In genomic region chr15:25862087-25862468, GRCh38 we compare ENCODE assay signal across 8 cellular contexts. TPM values are rescaled to one million over a fixed set of nuclear protein-coding genes. Genes with fewer than 3 reads are reported as not detected.
A peak's percentile ranks its signal among the peaks of the same experiment; 100 is the strongest.
DNase-seq lines count a peak whose midpoint lies in the region; ATAC-seq and TF ChIP-seq lines count a peak whose summit lies in the region.

No MANE protein-coding gene starts in this region.

- H3K4me1 Mint-ChIP-seq in CD4-positive, CD25-positive, alpha-beta regulatory T cell: peaks cover 0 to 54% (median 28%) of the 10 kb centered on the region in 4 donors
- H3K4me1 Mint-ChIP-seq in T-helper 17 cell (peaks cover 42% of the 10 kb centered on the region), osteocyte (ENCODE audit: unreplicated experiment) (peaks cover 62% of the 10 kb centered on the region)

- peak in 2 of 3 donors; percentile 34 to 55 for DNase-seq in CD4-positive, CD25-positive, alpha-beta regulatory T cell
- no peak for DNase-seq in T-helper 17 cell
- peak; percentile 15 for DNase-seq in fibroblast of gingiva (ENCODE audit: low read depth)
- DNase-seq in osteocyte (ENCODE audit: extremely low spot score, unreplicated experiment): no peak
- DNase-seq in activated effector memory CD4-positive, alpha-beta T cell treated with anti-CD3 and anti-CD28 coated beads, Interleukin-2, amount 50 U/mL, for 16 hours: no peak
- DNase-seq in iPS-NIHi11 (ENCODE audit: low spot score): no peak
- DNase-seq in foreskin melanocyte: no peak

- TF ChIP-seq CTCF in osteocyte (IDR thresholded peaks at IDR 0.05): no peak

- H3K27me3 ChIP-seq in CD4-positive, CD25-positive, alpha-beta regulatory T cell (ENCODE audit: control insufficient read depth, insufficient read depth, low read length): no peaks in the 10 kb centered on the region

- peak overlapping the region; percentile 82 for H3K4me3 ChIP-seq in CD4-positive, CD25-positive, alpha-beta regulatory T cell (ENCODE audit: low read depth, low read length)

- peak in 1 of 2 donors; percentile 10 for ATAC-seq in CD4-positive, CD25-positive, alpha-beta regulatory T cell (ENCODE audit: low read depth in 2 of 2)
- ATAC-seq in T-helper 17 cell: peak; percentile 26
- no peak for ATAC-seq in HG03280 (IDR thresholded peaks at IDR 0.05; ENCODE audit: unreplicated experiment)

- H3K36me3 ChIP-seq in CD4-positive, CD25-positive, alpha-beta regulatory T cell (ENCODE audit: control insufficient read depth, insufficient read depth, low read length): no peaks in the 10 kb centered on the region

- H3K9me3 Mint-ChIP-seq in CD4-positive, CD25-positive, alpha-beta regulatory T cell: peaks cover 0 to 4% (median 0%) of the 10 kb centered on the region in 7 donors
- no peaks in the 10 kb centered on the region for H3K9me3 Mint-ChIP-seq in osteocyte (ENCODE audit: unreplicated experiment)

- H3K36me3 Mint-ChIP-seq in CD4-positive, CD25-positive, alpha-beta regulatory T cell: peaks cover 5% of the 10 kb centered on the region
- H3K36me3 Mint-ChIP-seq in T-helper 17 cell (ENCODE audit: low read depth) (peaks cover 4% of the 10 kb centered on the region), osteocyte (ENCODE audit: unreplicated experiment) (peaks cover 9% of the 10 kb centered on the region)

- peak overlapping the region; percentile 79 for H3K27ac ChIP-seq in CD4-positive, CD25-positive, alpha-beta regulatory T cell (ENCODE audit: insufficient read depth, low read length, poor library complexity, severe bottlenecking)

- no peaks in the 10 kb centered on the region for H3K9me3 ChIP-seq in CD4-positive, CD25-positive, alpha-beta regulatory T cell (ENCODE audit: control insufficient read depth in 2 of 2, low read length in 2 of 2)
- H3K9me3 ChIP-seq in T-helper 17 cell (ENCODE audit: control insufficient read depth, low read length, poor library complexity, severe bottlenecking): no peaks in the 10 kb centered on the region

- peak overlapping the region; percentile 97 to 100 (median 99) for H3K27ac Mint-ChIP-seq in CD4-positive, CD25-positive, alpha-beta regulatory T cell
- H3K27ac Mint-ChIP-seq in T-helper 17 cell (peak overlapping the region; percentile 97), osteocyte (ENCODE audit: unreplicated experiment) (peak overlapping the region; percentile 83)

- peak overlapping the region; percentile 92 to 97 (median 94) for H3K4me3 Mint-ChIP-seq in CD4-positive, CD25-positive, alpha-beta regulatory T cell
- H3K4me3 Mint-ChIP-seq in T-helper 17 cell: peak overlapping the region; percentile 95
- peak overlapping the region; percentile 90 for H3K4me3 Mint-ChIP-seq in osteocyte (ENCODE audit: unreplicated experiment)

- peaks cover 46% of the 10 kb centered on the region for H3K4me1 ChIP-seq in CD4-positive, CD25-positive, alpha-beta regulatory T cell (ENCODE audit: control insufficient read depth, insufficient read depth, low read length, poor library complexity, severe bottlenecking)

- H3K27me3 Mint-ChIP-seq in CD4-positive, CD25-positive, alpha-beta regulatory T cell: peaks cover 37% of the 10 kb centered on the region
- H3K27me3 Mint-ChIP-seq in T-helper 17 cell (peaks cover 8% of the 10 kb centered on the region), osteocyte (ENCODE audit: unreplicated experiment) (no peaks in the 10 kb centered on the region)

RNA-seq across cellular contexts. Expression of gene ATP10A, which starts 1.0 kb away (rescaled TPM):
- total RNA-seq in CD4-positive, CD25-positive, alpha-beta regulatory T cell: 16.1 TPM
- 1 to 10 TPM; 2.8 to 5.6 (median 4.6) TPM for polyA plus RNA-seq in CD4-positive, CD25-positive, alpha-beta regulatory T cell
- 10 to 100 TPM; 28.6 to 36.8 TPM for total RNA-seq in T-helper 17 cell
- 71.9 and 74.2 TPM in 2 replicates for total RNA-seq in osteocyte

Comparison
In these comparisons a context has a peak if more than half of its experiments do, and no peak if none do; other contexts are left out.
1. DNase-seq: peak in CD4-positive, CD25-positive, alpha-beta regulatory T cell (2 of 3) and fibroblast of gingiva (single experiment); none in T-helper 17 cell (0 of 3), osteocyte (single experiment), activated effector memory CD4-positive, alpha-beta T cell treated with anti-CD3 and anti-CD28 coated beads, Interleukin-2, amount 50 U/mL, for 16 hours (single experiment), iPS-NIHi11 (single experiment) and foreskin melanocyte (single experiment).
2. Peak in every context shown above with its lines, with median percentiles within 50 percentile points of each other: H3K27ac Mint-ChIP-seq and H3K4me3 Mint-ChIP-seq.